ENCODE assay signal across 9 cellular contexts in the genomic region with DNA sequence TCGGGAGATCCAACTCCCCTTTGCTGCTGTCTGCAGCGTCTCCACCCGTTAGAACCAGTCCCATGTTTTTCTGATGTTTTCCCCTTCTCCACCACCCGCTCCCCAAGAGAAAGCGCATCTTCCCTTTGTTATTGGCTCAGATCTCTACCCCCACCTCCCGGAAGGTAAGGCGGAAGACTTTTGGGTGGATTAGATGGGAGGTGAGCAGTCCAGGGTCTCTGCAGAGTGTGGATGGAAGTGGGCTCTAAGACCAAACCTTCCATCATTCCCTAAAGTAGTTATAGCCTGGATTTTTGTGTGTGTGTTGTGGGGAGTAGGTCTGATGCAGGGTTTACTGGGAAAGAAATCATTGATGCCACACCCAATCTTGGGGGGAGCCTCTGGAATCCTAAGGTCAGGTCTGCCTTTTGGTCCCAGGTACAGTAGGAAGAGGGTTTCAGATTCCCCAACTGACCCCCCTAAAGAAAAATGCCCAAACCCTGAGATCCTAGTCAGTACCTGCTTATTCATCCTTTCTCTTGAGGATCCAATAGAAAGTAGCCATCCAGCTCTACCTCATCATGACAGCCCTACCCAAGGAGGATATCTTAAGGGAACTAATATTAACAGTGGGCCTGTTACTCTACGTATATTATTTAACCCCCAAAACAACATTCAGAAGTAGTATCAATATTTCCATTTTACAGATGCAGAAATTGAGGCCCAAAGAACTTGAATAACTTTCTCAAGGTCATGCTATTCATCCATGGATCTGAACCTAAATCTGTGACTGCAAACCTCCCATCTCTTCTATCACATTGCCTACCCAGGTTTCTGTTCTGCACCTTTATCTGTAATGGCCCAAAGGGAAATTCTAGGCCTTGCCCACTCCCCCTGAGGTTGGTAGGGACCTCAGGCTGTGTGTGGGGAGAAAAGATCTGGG. TPM values are rescaled to one million over a fixed set of nuclear protein-coding genes. Genes with fewer than 3 reads are reported as not detected.
DNase-seq lines count a peak whose midpoint lies in the region; ATAC-seq and TF ChIP-seq lines count a peak whose summit lies in the region.
"Had no signal": no experiment of that assay in that cellular context is flagged by ENCODE, and none has a peak within 500 bp of the region (broad histone marks: within the 10 kb centered on the region; RNA-seq: fewer than 3 reads in every experiment).

No MANE protein-coding gene starts in this region.

- H3K9me3 Mint-ChIP-seq in endothelial cell (ENCODE audit: unreplicated experiment) (no peaks in the 10 kb centered on the region), osteocyte (ENCODE audit: unreplicated experiment) (no peaks in the 10 kb centered on the region)

- DNase-seq in G401 (ENCODE audit: low spot score) (peak; percentile 49), endothelial cell (ENCODE audit: low spot score) (no peak), osteocyte (ENCODE audit: extremely low spot score, unreplicated experiment) (no peak), cardiac septum (ENCODE audit: low spot score) (no peak), dermis blood vessel endothelial cell (no peak), NCI-H1105 (lab: John Stamatoyannopoulos, UW) (no peak)
- DNase-seq: GF-D8 had no signal

- H3K36me3 Mint-ChIP-seq in endothelial cell (ENCODE audit: low read depth, unreplicated experiment) (no peaks in the 10 kb centered on the region), osteocyte (ENCODE audit: unreplicated experiment) (peaks cover 3% of the 10 kb centered on the region)

- H3K27ac ChIP-seq in VCaP = peak overlapping the region; percentile 64; the same call in 1 of the 2 replicates

- no peak for ATAC-seq in GM18867 (IDR thresholded peaks at IDR 0.05; ENCODE audit: unreplicated experiment)

- intact Hi-C loops in cardiac septum (cut with DNase I) = no loop called here

- in situ Hi-C loops in G401 (cut with HindIII; ENCODE audit: low sequenced_read_pairs) = no loop called here

- peaks cover 15% of the 10 kb centered on the region for H3K4me1 Mint-ChIP-seq in endothelial cell (ENCODE audit: unreplicated experiment)
- peaks cover 27% of the 10 kb centered on the region for H3K4me1 Mint-ChIP-seq in osteocyte (ENCODE audit: unreplicated experiment)

- H3K27me3 Mint-ChIP-seq in endothelial cell (ENCODE audit: unreplicated experiment) = peaks cover 13% of the 10 kb centered on the region
- H3K27me3 Mint-ChIP-seq in osteocyte (ENCODE audit: unreplicated experiment) = peaks cover 52% of the 10 kb centered on the region

- no peak overlapping the region for H3K27ac Mint-ChIP-seq in endothelial cell (ENCODE audit: unreplicated experiment)
- no peak overlapping the region for H3K27ac Mint-ChIP-seq in osteocyte (ENCODE audit: unreplicated experiment)

- no peak for TF ChIP-seq CTCF in VCaP (conservative IDR thresholded peaks at IDR 0.05)
- no peak for TF ChIP-seq CTCF in endothelial cell (IDR thresholded peaks at IDR 0.05; ENCODE audit: unreplicated experiment)
- no peak for TF ChIP-seq CTCF in osteocyte (IDR thresholded peaks at IDR 0.05)

- H3K4me3 Mint-ChIP-seq in endothelial cell (ENCODE audit: unreplicated experiment) = peak overlapping the region; percentile 43
- peak overlapping the region; percentile 67 for H3K4me3 Mint-ChIP-seq in osteocyte (ENCODE audit: unreplicated experiment)

RNA-seq across cellular contexts. Expression of a gene that starts 1.0 kb away (rescaled TPM):
- not detected in 2 replicates for total RNA-seq in G401 (2014; rRNA removed; shearing (Covaris generic))
- 0.46 TPM for total RNA-seq in endothelial cell (ENCODE audit: unreplicated experiment)
- total RNA-seq in osteocyte = 0.43 and 0.73 TPM in 2 replicates
- total RNA-seq in cardiac septum = 0.22 TPM
- total RNA-seq in dermis blood vessel endothelial cell = 0.09 and 0.17 TPM in 2 replicates

RNA-seq across cellular contexts. Expression of a gene that starts 3.9 kb away (rescaled TPM):
- total RNA-seq in G401 (2014; rRNA removed; shearing (Covaris generic)) = 158 and 162 TPM in 2 replicates
- total RNA-seq in endothelial cell (ENCODE audit: unreplicated experiment) (195 TPM), osteocyte (149 and 155 TPM in 2 replicates), cardiac septum (100 TPM), dermis blood vessel endothelial cell (109 and 113 TPM in 2 replicates)

RNA-seq across cellular contexts. Expression of a gene that starts 28.3 kb away (rescaled TPM):
- total RNA-seq in G401 (2014; rRNA removed; shearing (Covaris generic)) = 1.4 and 2.1 TPM in 2 replicates
- total RNA-seq in endothelial cell (ENCODE audit: unreplicated experiment) (99.0 TPM), osteocyte (104 and 105 TPM in 2 replicates), cardiac septum (39.9 TPM), dermis blood vessel endothelial cell (12.8 and 17.0 TPM in 2 replicates)

RNA-seq across cellular contexts. Expression of a gene that starts 30.6 kb away (rescaled TPM):
- total RNA-seq in G401 (2014; rRNA removed; shearing (Covaris generic)) = 23.7 and 24.6 TPM in 2 replicates
- total RNA-seq in endothelial cell (ENCODE audit: unreplicated experiment) = 4.2 TPM
- total RNA-seq in osteocyte = 89.9 and 95.7 TPM in 2 replicates
- 24.0 TPM for total RNA-seq in cardiac septum
- total RNA-seq in dermis blood vessel endothelial cell = 7.5 and 11.4 TPM in 2 replicates

RNA-seq across cellular contexts. Expression of a gene that starts 40.1 kb away (rescaled TPM):
- total RNA-seq in G401 (2014; rRNA removed; shearing (Covaris generic)) = 19.4 and 25.2 TPM in 2 replicates
- total RNA-seq in endothelial cell (ENCODE audit: unreplicated experiment) = 18.5 TPM
- total RNA-seq in osteocyte = 30.4 and 34.9 TPM in 2 replicates
- total RNA-seq in cardiac septum = 17.9 TPM
- total RNA-seq in dermis blood vessel endothelial cell = 10.2 and 15.4 TPM in 2 replicates
